ENCODE assay signal across 1 cellular context in the genomic region with DNA sequence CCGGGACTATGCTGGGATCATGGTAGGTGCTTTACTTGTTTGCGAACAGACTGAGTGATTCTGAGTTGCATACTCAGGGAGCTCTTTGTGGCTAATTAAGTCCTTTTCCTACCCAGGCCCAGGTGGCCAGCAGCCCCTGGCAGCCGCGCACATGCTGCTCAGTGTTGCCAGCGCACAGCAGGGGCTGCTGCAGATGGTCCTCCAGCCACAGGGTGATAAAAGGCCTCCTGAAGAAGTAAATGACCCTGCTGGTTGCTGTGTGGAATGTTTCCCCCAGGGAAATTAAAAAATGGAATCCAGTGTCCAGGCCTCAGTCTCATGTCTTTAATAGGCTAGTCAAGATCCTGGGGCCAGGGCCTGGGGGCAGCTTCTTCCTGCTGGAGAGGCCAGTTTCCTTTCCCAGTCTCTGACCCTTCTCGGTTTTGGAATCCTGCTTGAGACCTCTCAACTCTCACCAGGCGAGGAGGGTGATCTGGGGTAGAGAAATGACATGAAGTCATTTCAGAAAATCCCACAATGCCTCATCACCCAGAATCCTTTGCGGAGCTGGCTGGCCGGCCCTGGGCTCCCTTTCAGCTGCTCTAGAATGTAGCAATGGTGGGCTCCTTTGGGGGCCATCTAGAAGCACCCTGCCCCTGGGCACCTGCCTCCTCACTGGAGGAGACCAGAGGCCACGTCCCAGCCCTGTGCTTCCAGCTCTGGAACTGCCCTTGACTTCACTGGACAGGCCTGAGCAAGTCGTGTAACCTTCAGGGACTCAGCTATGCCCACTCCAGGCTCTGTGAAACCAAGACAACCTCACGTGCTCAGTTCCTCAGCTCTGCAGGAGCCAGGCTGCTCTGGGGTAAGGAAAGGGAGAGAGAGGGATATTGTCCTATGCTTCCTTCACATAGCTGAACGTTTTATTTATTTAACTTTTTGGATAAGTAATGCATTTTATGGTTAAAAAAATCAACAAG.
TF ChIP-seq lines count a peak whose summit lies in the region.

No MANE protein-coding gene starts in this region.

TF ChIP-seq in IMR-90, 13 proteins besides CTCF, POLR2A, EP300 and RAD21:
- TF ChIP-seq, protein P1, sequence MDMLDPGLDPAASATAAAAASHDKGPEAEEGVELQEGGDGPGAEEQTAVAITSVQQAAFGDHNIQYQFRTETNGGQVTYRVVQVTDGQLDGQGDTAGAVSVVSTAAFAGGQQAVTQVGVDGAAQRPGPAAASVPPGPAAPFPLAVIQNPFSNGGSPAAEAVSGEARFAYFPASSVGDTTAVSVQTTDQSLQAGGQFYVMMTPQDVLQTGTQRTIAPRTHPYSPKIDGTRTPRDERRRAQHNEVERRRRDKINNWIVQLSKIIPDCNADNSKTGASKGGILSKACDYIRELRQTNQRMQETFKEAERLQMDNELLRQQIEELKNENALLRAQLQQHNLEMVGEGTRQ (IDR thresholded peaks at IDR 0.05; ENCODE audit: low read depth, low read length) = no peak
- TF ChIP-seq SMC3 (IDR thresholded peaks at IDR 0.05; ENCODE audit: low read depth, low read length) = no peak
- TF ChIP-seq BHLHE40 (IDR thresholded peaks at IDR 0.05; ENCODE audit: low read depth, low read length) = no peak
- TF ChIP-seq MAFK (IDR thresholded peaks at IDR 0.05; ENCODE audit: low read depth, low read length) = no peak
- no peak for TF ChIP-seq CEBPB (IDR thresholded peaks at IDR 0.05; ENCODE audit: low read depth, low read length)
- no peak for TF ChIP-seq NFE2L2 (IDR thresholded peaks at IDR 0.05; ENCODE audit: low read depth, low read length)
- no peak for TF ChIP-seq CHD1 (IDR thresholded peaks at IDR 0.05; ENCODE audit: low read depth, low read length)
- no peak for TF ChIP-seq MAZ (IDR thresholded peaks at IDR 0.05; ENCODE audit: borderline replicate concordance, low read depth, low read length)
- no peak for TF ChIP-seq MXI1 (IDR thresholded peaks at IDR 0.05; ENCODE audit: borderline replicate concordance, low read depth, low read length)
- no peak for TF ChIP-seq RCOR1 (IDR thresholded peaks at IDR 0.05; ENCODE audit: insufficient replicate concordance, low read length)
- TF ChIP-seq FOS (IDR thresholded peaks at IDR 0.05; ENCODE audit: low read depth, low read length) = no peak
- TF ChIP-seq, protein P2, sequence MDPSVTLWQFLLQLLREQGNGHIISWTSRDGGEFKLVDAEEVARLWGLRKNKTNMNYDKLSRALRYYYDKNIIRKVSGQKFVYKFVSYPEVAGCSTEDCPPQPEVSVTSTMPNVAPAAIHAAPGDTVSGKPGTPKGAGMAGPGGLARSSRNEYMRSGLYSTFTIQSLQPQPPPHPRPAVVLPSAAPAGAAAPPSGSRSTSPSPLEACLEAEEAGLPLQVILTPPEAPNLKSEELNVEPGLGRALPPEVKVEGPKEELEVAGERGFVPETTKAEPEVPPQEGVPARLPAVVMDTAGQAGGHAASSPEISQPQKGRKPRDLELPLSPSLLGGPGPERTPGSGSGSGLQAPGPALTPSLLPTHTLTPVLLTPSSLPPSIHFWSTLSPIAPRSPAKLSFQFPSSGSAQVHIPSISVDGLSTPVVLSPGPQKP (IDR thresholded peaks at IDR 0.05; ENCODE audit: borderline replicate concordance, low read depth, low read length) = no peak
- TF ChIP-seq RFX5 (IDR thresholded peaks at IDR 0.05; ENCODE audit: low read depth, low read length) = no peak
